In genomic region chr9:132978451-132979087, GRCh38 we compare ENCODE assay signal across 1 cellular context.
A peak's percentile ranks its signal among the peaks of the same experiment; 100 is the strongest.
TF ChIP-seq lines count a peak whose summit lies in the region.

GFI1B (plus strand) TSS chr9:132978694; CDS start chr9:132986679, 7,985 bp downstream.

TF ChIP-seq in K562, 482 proteins besides CTCF, POLR2A, EP300 and RAD21 (continued from another document):
- TF ChIP-seq E2F6 (IDR thresholded peaks at IDR 0.05; ENCODE audit: borderline replicate concordance in 1 of 2, extremely low read depth in 1 of 2, insufficient read depth in 1 of 2, insufficient read length in 1 of 2, low read depth in 1 of 2, low read length in 1 of 2, poor library complexity in 1 of 2, severe bottlenecking in 1 of 2): peak; percentile 82 to 97
- TF ChIP-seq, protein P1, sequence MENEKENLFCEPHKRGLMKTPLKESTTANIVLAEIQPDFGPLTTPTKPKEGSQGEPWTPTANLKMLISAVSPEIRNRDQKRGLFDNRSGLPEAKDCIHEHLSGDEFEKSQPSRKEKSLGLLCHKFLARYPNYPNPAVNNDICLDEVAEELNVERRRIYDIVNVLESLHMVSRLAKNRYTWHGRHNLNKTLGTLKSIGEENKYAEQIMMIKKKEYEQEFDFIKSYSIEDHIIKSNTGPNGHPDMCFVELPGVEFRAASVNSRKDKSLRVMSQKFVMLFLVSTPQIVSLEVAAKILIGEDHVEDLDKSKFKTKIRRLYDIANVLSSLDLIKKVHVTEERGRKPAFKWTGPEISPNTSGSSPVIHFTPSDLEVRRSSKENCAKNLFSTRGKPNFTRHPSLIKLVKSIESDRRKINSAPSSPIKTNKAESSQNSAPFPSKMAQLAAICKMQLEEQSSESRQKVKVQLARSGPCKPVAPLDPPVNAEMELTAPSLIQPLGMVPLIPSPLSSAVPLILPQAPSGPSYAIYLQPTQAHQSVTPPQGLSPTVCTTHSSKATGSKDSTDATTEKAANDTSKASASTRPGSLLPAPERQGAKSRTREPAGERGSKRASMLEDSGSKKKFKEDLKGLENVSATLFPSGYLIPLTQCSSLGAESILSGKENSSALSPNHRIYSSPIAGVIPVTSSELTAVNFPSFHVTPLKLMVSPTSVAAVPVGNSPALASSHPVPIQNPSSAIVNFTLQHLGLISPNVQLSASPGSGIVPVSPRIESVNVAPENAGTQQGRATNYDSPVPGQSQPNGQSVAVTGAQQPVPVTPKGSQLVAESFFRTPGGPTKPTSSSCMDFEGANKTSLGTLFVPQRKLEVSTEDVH (IDR thresholded peaks at IDR 0.05; ENCODE audit: low read depth, partially characterized antibody): no peak
- peak; percentile 7; the same call in 1 of the 2 replicates for TF ChIP-seq FOXJ2 (tag; IDR thresholded peaks at IDR 0.05)
- TF ChIP-seq CHCHD3 (CRISPR knock-in tag; IDR thresholded peaks at IDR 0.05): no peak
- no peak for TF ChIP-seq RB1 (IDR thresholded peaks at IDR 0.05; ENCODE audit: low read depth)
- TF ChIP-seq ZNF75A (CRISPR knock-in tag; IDR thresholded peaks at IDR 0.05): no peak
